25 cellular contexts compared by ENCODE assay signal in the genomic region with DNA sequence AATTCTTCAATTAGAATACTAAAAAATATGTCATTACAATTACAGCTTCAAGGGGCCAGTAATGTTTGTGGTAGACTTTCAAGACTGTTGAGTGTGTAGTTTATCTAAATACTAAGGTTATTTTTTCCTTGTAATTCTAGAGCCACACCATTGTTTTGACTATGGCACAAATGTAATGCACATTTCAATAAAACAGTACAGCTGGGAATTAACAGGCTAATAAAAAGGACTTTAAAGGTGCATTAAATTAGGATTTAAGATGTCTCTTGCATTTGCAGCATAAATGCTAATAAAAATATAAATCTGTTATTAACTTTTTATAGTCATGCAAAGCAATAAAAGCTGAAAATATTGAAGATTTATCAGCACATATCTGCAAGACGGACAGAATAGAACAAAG.
"Had no signal": no experiment of that assay in that cellular context is flagged by ENCODE, and none has a peak within 500 bp of the region (broad histone marks: within the 10 kb centered on the region; RNA-seq: fewer than 3 reads in every experiment).

No MANE protein-coding gene starts in this region.

- H3K4me3 ChIP-seq: colonic mucosa, coronary artery, dorsolateral prefrontal cortex, esophagus muscularis mucosa, esophagus squamous epithelium, gastrocnemius medialis, gastroesophageal sphincter, heart left ventricle, heart right ventricle had no signal

- H3K27ac ChIP-seq: colonic mucosa, coronary artery, epithelial cell of prostate, esophagus muscularis mucosa, esophagus squamous epithelium, foreskin keratinocyte, gastrocnemius medialis, gastroesophageal sphincter, heart left ventricle, heart right ventricle had no signal

- H3K36me3 ChIP-seq: colonic mucosa, esophagus muscularis mucosa, esophagus squamous epithelium, gastrocnemius medialis, gastroesophageal sphincter, heart left ventricle, heart right ventricle had no signal

- ATAC-seq: effector memory CD8-positive, alpha-beta T cell; esophagus mucosa; foreskin keratinocyte; gastrocnemius medialis; gastroesophageal sphincter; heart left ventricle; heart right ventricle had no signal

- H3K9me3 ChIP-seq: colonic mucosa, esophagus muscularis mucosa, esophagus squamous epithelium, gastrocnemius medialis, gastroesophageal sphincter, heart left ventricle had no signal

- H3K4me3 Mint-ChIP-seq: dendritic cell treated with granulocyte-macrophage colony-stimulating factor and Interleukin-4, amounts not matched to agents 40 ng/mL and 50 ng/mL, for 4 days; effector memory CD8-positive, alpha-beta T cell; endodermal cell had no signal

- H3K27me3 Mint-ChIP-seq: dendritic cell treated with granulocyte-macrophage colony-stimulating factor and Interleukin-4, amounts not matched to agents 40 ng/mL and 50 ng/mL, for 4 days; effector memory CD8-positive, alpha-beta T cell had no signal

- H3K4me1 ChIP-seq: colonic mucosa, esophagus muscularis mucosa, esophagus squamous epithelium, gastrocnemius medialis, gastroesophageal sphincter, heart left ventricle, heart right ventricle had no signal

- H3K27ac Mint-ChIP-seq: dendritic cell treated with granulocyte-macrophage colony-stimulating factor and Interleukin-4, amounts not matched to agents 40 ng/mL and 50 ng/mL, for 4 days; effector memory CD8-positive, alpha-beta T cell; endodermal cell had no signal

- H3K4me1 Mint-ChIP-seq: endodermal cell had no signal

- H3K9me3 Mint-ChIP-seq: dendritic cell treated with granulocyte-macrophage colony-stimulating factor and Interleukin-4, amounts not matched to agents 40 ng/mL and 50 ng/mL, for 4 days; effector memory CD8-positive, alpha-beta T cell; endodermal cell had no signal

- DNase-seq: colonic mucosa; cortex of kidney; dermis blood vessel endothelial cell; effector CD4-positive, alpha-beta T cell; effector CD8-positive, alpha-beta T cell; effector memory CD4-positive, alpha-beta T cell; effector memory CD8-positive, alpha-beta T cell; endodermal cell; erythroblast; esophagus squamous epithelium; foreskin fibroblast; foreskin melanocyte; gastrocnemius medialis; glutamatergic neuron; head of caudate nucleus; heart left ventricle; heart right ventricle had no signal

- H3K27me3 ChIP-seq: colonic mucosa, dorsolateral prefrontal cortex, esophagus muscularis mucosa, esophagus squamous epithelium, foreskin keratinocyte, gastrocnemius medialis, gastroesophageal sphincter, heart left ventricle, heart right ventricle had no signal
